Comparison of ENCODE assay signal across 8 cellular contexts in the genomic region with DNA sequence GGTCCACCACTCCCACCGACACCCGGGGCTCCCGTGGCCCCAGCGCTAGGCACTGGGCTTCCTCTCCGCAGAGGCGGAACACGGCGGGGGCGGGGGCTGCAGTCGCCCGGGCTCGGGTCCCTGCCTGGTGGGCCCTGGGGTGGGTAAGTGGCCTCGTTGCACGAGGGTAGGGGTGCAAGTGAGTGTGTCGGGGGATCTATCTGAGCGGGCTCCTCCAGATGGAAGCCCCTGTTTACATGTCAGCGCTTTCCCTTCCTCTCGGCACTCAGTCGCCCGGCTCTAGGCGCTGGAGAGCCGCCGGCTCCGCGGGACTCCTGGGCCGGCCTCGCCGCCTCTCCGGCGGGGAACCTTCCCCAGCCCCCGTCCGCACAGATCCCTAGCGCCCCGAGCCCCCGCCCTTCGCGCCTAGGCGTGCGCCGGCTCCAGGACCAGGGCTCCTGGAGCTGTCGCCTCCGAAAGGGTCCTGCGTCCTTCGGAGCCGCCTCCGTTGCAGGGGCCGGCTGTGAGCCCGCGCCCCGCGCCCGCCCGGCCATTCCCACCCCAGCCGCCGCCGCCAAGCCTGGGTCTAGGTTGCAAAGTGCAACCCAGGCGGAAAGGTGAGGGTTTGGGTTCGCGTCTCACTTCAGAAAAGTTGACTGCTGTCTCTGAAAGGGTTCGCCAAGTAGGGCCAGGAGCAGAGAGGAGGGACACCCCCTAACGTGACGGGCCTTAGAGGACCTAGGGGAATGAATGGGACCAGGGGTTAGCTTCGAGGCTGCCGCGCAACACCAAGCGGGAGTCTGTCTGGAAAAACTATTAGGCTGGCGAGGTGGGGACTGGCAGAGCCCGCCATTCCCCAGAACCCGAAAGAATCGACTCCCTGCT. TPM values are rescaled to one million over a fixed set of nuclear protein-coding genes. Genes with fewer than 3 reads are reported as not detected.
A peak's percentile ranks its signal among the peaks of the same experiment; 100 is the strongest.
DNase-seq lines count a peak whose midpoint lies in the region; ATAC-seq and TF ChIP-seq lines count a peak whose summit lies in the region.

No MANE protein-coding gene starts in this region.

- intact Hi-C loops in CD8-positive, alpha-beta T cell (cut with DNase I, micrococcal nuclease) = loop anchor here (1.0 to 10.0 kb wide), 8 partner anchors 9 to 168 kb away; no protein-coding TSS in a partner anchor
- intact Hi-C loops in dendritic cell treated with granulocyte-macrophage colony-stimulating factor and Interleukin-4, amounts not matched to agents 40 ng/mL and 50 ng/mL, for 4 days (cut with micrococcal nuclease) = loop anchor here (2.0 to 5.0 kb wide), 2 partner anchors 38 to 40 kb away; no protein-coding TSS in a partner anchor

- peak in 5 of 7 experiments; percentile 33 to 71 (median 35) for DNase-seq in CD8-positive, alpha-beta T cell
- no peak for DNase-seq in SJSA1 (ENCODE audit: low read depth in 1 of 2, low spot score in 2 of 2)
- no peak for DNase-seq in NCI-H524 (lab: John Stamatoyannopoulos, UW)
- no peak for DNase-seq in DMS153 (lab: John Stamatoyannopoulos, UW)
- DNase-seq in iPS-NIHi11 (ENCODE audit: low spot score) = no peak

- no peaks in the 10 kb centered on the region for H3K27me3 Mint-ChIP-seq in CD8-positive, alpha-beta T cell (ENCODE audit: low read depth)
- peaks cover 9% of the 10 kb centered on the region for H3K27me3 Mint-ChIP-seq in dendritic cell treated with granulocyte-macrophage colony-stimulating factor and Interleukin-4, amounts not matched to agents 40 ng/mL and 50 ng/mL, for 4 days

- peak overlapping the region; percentile 98 for H3K4me3 Mint-ChIP-seq in CD8-positive, alpha-beta T cell
- peak overlapping the region; percentile 96 for H3K4me3 Mint-ChIP-seq in dendritic cell treated with granulocyte-macrophage colony-stimulating factor and Interleukin-4, amounts not matched to agents 40 ng/mL and 50 ng/mL, for 4 days

- H3K27ac Mint-ChIP-seq in CD8-positive, alpha-beta T cell = peak overlapping the region; percentile 98
- H3K27ac Mint-ChIP-seq in dendritic cell treated with granulocyte-macrophage colony-stimulating factor and Interleukin-4, amounts not matched to agents 40 ng/mL and 50 ng/mL, for 4 days = peak overlapping the region; percentile 93

- no peaks in the 10 kb centered on the region for H3K9me3 Mint-ChIP-seq in CD8-positive, alpha-beta T cell
- no peaks in the 10 kb centered on the region for H3K9me3 Mint-ChIP-seq in dendritic cell treated with granulocyte-macrophage colony-stimulating factor and Interleukin-4, amounts not matched to agents 40 ng/mL and 50 ng/mL, for 4 days

- peak overlapping the region; percentile 95 for H3K4me3 ChIP-seq in CD8-positive, alpha-beta T cell (ENCODE audit: low read depth, low read length)
- peak overlapping the region; percentile 74 for H3K4me3 ChIP-seq in SJSA1
- no peak overlapping the region for H3K4me3 ChIP-seq in mucosa of stomach (ENCODE audit: low read length)

- peaks cover 47% of the 10 kb centered on the region for H3K4me1 ChIP-seq in CD8-positive, alpha-beta T cell (ENCODE audit: insufficient read depth, low read length)
- H3K4me1 ChIP-seq in SJSA1 (replicated peaks) (peaks cover 14% of the 10 kb centered on the region), mucosa of stomach (ENCODE audit: control insufficient read depth, insufficient read depth, low read length) (peaks cover 4% of the 10 kb centered on the region)

- H3K27me3 ChIP-seq in CD8-positive, alpha-beta T cell (ENCODE audit: insufficient read depth, low read length) = no peaks in the 10 kb centered on the region
- H3K27me3 ChIP-seq in SJSA1 (replicated peaks) (no peaks in the 10 kb centered on the region), mucosa of stomach (ENCODE audit: control insufficient read depth, insufficient read depth, low read length) (peaks cover 81% of the 10 kb centered on the region)

- H3K36me3 Mint-ChIP-seq in CD8-positive, alpha-beta T cell = peaks cover 40% of the 10 kb centered on the region
- H3K36me3 Mint-ChIP-seq in dendritic cell treated with granulocyte-macrophage colony-stimulating factor and Interleukin-4, amounts not matched to agents 40 ng/mL and 50 ng/mL, for 4 days (ENCODE audit: low read depth) = peaks cover 55% of the 10 kb centered on the region

- H3K4me1 Mint-ChIP-seq in CD8-positive, alpha-beta T cell (ENCODE audit: low read depth) = peaks cover 50% of the 10 kb centered on the region
- H3K4me1 Mint-ChIP-seq in dendritic cell treated with granulocyte-macrophage colony-stimulating factor and Interleukin-4, amounts not matched to agents 40 ng/mL and 50 ng/mL, for 4 days (ENCODE audit: low read depth) = peaks cover 73% of the 10 kb centered on the region

- no peaks in the 10 kb centered on the region for H3K36me3 ChIP-seq in CD8-positive, alpha-beta T cell (ENCODE audit: insufficient read depth, low read length)
- H3K36me3 ChIP-seq in SJSA1 (no peaks in the 10 kb centered on the region), mucosa of stomach (ENCODE audit: control insufficient read depth, insufficient read depth, low read length) (no peaks in the 10 kb centered on the region)

- POLR2A ChIA-PET in CD8-positive, alpha-beta T cell (lab: Charles Lee) = interaction anchor here (1.2 to 3.2 kb wide), 12 partner anchors 10 to 371 kb away, joined by 3 to 30 read pairs (median 6); no protein-coding TSS in a partner anchor

- no peaks in the 10 kb centered on the region for H3K9me3 ChIP-seq in CD8-positive, alpha-beta T cell (ENCODE audit: low read length)
- H3K9me3 ChIP-seq in SJSA1 (replicated peaks) (no peaks in the 10 kb centered on the region), mucosa of stomach (ENCODE audit: control insufficient read depth, low read length) (no peaks in the 10 kb centered on the region)

- H3K9ac ChIP-seq in mucosa of stomach (ENCODE audit: low read length) = peak overlapping the region; percentile 57

- no peak for TF ChIP-seq CTCF in CD8-positive, alpha-beta T cell (IDR thresholded peaks at IDR 0.05)

- CTCF ChIA-PET in CD8-positive, alpha-beta T cell (lab: Charles Lee) = interaction anchor here (1.2 to 1.9 kb wide), 3 partner anchors 11 to 20 kb away, joined by 3 to 4 read pairs (median 4); no protein-coding TSS in a partner anchor

- peak; percentile 10 for ATAC-seq in CD8-positive, alpha-beta T cell
- ATAC-seq in GM21723 (IDR thresholded peaks at IDR 0.05; ENCODE audit: unreplicated experiment) = peak; percentile 33

- peak overlapping the region; percentile 80 for H3K27ac ChIP-seq in CD8-positive, alpha-beta T cell (ENCODE audit: low read depth, low read length)
- peak overlapping the region; percentile 91 for H3K27ac ChIP-seq in SJSA1

RNA-seq across cellular contexts. Expression of gene FLI1, which starts 1.0 kb away (rescaled TPM):
- total RNA-seq in CD8-positive, alpha-beta T cell = 10 to 100 TPM; 35.6 to 37.3 TPM
- total RNA-seq in SJSA1 (2014; rRNA removed; shearing (Covaris generic)) = 8.4 and 10.7 TPM in 2 replicates

Comparison
In these comparisons a context has a peak if more than half of its experiments do, and no peak if none do; other contexts are left out.
1. DNase-seq: peak in CD8-positive, alpha-beta T cell (5 of 7); none in SJSA1 (0 of 2), NCI-H524 (0 of 2), DMS153 (single experiment) and iPS-NIHi11 (single experiment).